ENCODE assay signal across 8 cellular contexts in genomic region chr2:36507408-36507812, GRCh38.
DNase-seq lines count a peak whose midpoint lies in the region; ATAC-seq, FAIRE-seq and TF ChIP-seq lines count a peak whose summit lies in the region.

No MANE protein-coding gene starts in this region.

- H3K4me1 ChIP-seq in BE2C (no peaks in the 10 kb centered on the region), suprapubic skin (no peaks in the 10 kb centered on the region)

- no peaks in the 10 kb centered on the region for H3K36me3 ChIP-seq in BE2C
- H3K36me3 ChIP-seq in WERI-Rb-1 = no peaks in the 10 kb centered on the region
- H3K36me3 ChIP-seq in suprapubic skin = peaks cover 18% of the 10 kb centered on the region

- H3K9me3 Mint-ChIP-seq in neural crest cell = no peaks in the 10 kb centered on the region

- H3K9me3 ChIP-seq in BE2C (no peaks in the 10 kb centered on the region), WERI-Rb-1 (ENCODE audit: severe bottlenecking) (no peaks in the 10 kb centered on the region), suprapubic skin (no peaks in the 10 kb centered on the region)

- no peak overlapping the region for H3K4me3 Mint-ChIP-seq in neural crest cell

- peak; percentile 78 for TF ChIP-seq CTCF in BE2C (IDR thresholded peaks at IDR 0.05; ENCODE audit: low read depth, low read length)
- TF ChIP-seq CTCF in WERI-Rb-1 (IDR thresholded peaks at IDR 0.05; ENCODE audit: low read depth, low read length) = peak; percentile 85
- TF ChIP-seq CTCF in neural crest cell (conservative IDR thresholded peaks at IDR 0.05) = peak; percentile 72
- peak in 1 of 2 donors; percentile 64 for TF ChIP-seq CTCF in suprapubic skin (IDR thresholded peaks at IDR 0.05)

- H3K27me3 ChIP-seq in BE2C (peaks cover 3% of the 10 kb centered on the region), WERI-Rb-1 (ENCODE audit: insufficient read depth, low read depth, severe bottlenecking) (no peaks in the 10 kb centered on the region), suprapubic skin (no peaks in the 10 kb centered on the region)

- H3K36me3 Mint-ChIP-seq in neural crest cell (ENCODE audit: low read depth) = no peaks in the 10 kb centered on the region

- no peak overlapping the region for H3K27ac Mint-ChIP-seq in neural crest cell (ENCODE audit: unreplicated experiment)

- ATAC-seq in HG02840 (IDR thresholded peaks at IDR 0.05; ENCODE audit: low FRiP score, unreplicated experiment) = peak; percentile 91

- no peak for TF ChIP-seq POLR2A in suprapubic skin (IDR thresholded peaks at IDR 0.05)

- no peaks in the 10 kb centered on the region for H3K27me3 Mint-ChIP-seq in neural crest cell (ENCODE audit: low read depth)

- FAIRE-seq in GM18507 (lab: Jason Lieb, UNC) = peak; percentile 73

- DNase-seq in BE2C (peak; percentile 40), GM18507 (ENCODE audit: extremely low spot score, insufficient read length, low read depth) (no peak), NCI-H1092 treated with DMSO at 0.1 percent for 48 hours (lab: John Stamatoyannopoulos, UW) (peak; percentile 8), WERI-Rb-1 (peak; percentile 68), fibroblast of peridontal ligament (ENCODE audit: extremely low read depth) (peak; percentile 75), neural crest cell (ENCODE audit: low read depth, low spot score) (peak; percentile 30), suprapubic skin (ENCODE audit: low spot score in 2 of 2) (no peak)

- H3K4me3 ChIP-seq in BE2C (ENCODE audit: low read depth, low read length) = no peak overlapping the region
- no peak overlapping the region for H3K4me3 ChIP-seq in WERI-Rb-1 (ENCODE audit: low read depth, low read length)
- no peak overlapping the region for H3K4me3 ChIP-seq in suprapubic skin

- H3K27ac ChIP-seq in WERI-Rb-1 (no peak overlapping the region), suprapubic skin (no peak overlapping the region)

- H3K4me1 Mint-ChIP-seq in neural crest cell = peaks cover 7% of the 10 kb centered on the region

- TF ChIP-seq EP300 in suprapubic skin (IDR thresholded peaks at IDR 0.05) = no peak

Comparison
In these comparisons a context has a peak if more than half of its experiments do, and no peak if none do; other contexts are left out.
1. DNase-seq: peak in BE2C (single experiment), NCI-H1092 treated with DMSO at 0.1 percent for 48 hours (single experiment), WERI-Rb-1 (single experiment), fibroblast of peridontal ligament (single experiment) and neural crest cell (single experiment); none in GM18507 (single experiment) and suprapubic skin (0 of 2).